Comparison of ENCODE assay signal across 8 cellular contexts in the genomic region with DNA sequence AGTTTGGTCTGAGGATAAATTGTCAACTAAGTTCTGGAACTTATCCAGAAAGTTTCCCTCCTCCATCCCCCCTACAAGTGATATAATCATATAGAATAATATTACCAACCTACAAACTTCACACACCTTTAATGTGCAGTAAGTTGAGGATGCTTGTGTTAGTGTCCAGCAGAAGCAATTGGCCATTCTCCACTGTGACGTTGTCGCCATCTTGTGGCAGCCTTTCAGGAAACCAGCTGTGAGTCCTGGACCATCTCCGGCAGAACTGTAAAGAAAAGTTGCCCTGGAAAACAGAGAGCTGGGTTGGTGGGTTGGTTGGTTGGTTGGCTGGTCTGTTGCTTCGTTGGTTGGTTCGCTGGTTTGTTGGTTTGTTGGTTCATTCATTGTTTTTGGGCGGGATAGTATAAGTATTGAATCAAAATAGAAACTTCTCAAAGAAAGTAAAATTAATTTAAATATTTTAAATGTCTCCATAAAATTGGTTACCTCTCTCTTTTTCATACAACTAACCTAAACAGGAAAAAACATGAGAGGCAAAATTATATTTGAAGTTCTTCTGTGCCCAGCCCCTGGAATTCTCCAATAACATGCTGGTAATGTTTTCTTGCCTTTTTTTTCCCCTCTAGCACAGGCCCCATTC.
DNase-seq lines count a peak whose midpoint lies in the region; ATAC-seq and TF ChIP-seq lines count a peak whose summit lies in the region.

No MANE protein-coding gene starts in this region.

- intact Hi-C loops in PC-9 (cut with micrococcal nuclease; ENCODE audit: unreplicated experiment), result loop anchor here (1.0 kb wide), 2 partner anchors 105 to 1144 kb away; no protein-coding TSS in a partner anchor
- intact Hi-C loops in mammary epithelial cell (cut with micrococcal nuclease), result loop anchor here (1.0 to 5.0 kb wide), 4 partner anchors 62 to 1143 kb away; no protein-coding TSS in a partner anchor

- H3K4me3 ChIP-seq in PC-9 (no peak overlapping the region), mammary epithelial cell (replicated peaks in 1 of 3; ENCODE audit: insufficient read depth in 1 of 3, low read depth in 2 of 3, low read length in 3 of 3) (no peak overlapping the region)

- H2AFZ ChIP-seq in PC-9 (no peak overlapping the region), mammary epithelial cell (ENCODE audit: low read depth, low read length) (no peak overlapping the region)

- POLR2A ChIA-PET in PC-9 (lab: Charles Lee; ENCODE audit: unreplicated experiment), result no interaction called here

- BruUV-seq in PC-9 (replicated peaks; lab: Mats Ljungman, UMichigan) (no TSS peak), mammary epithelial cell (replicated peaks; lab: Mats Ljungman, UMichigan) (no TSS peak)

- no peak overlapping the region for H3K9ac ChIP-seq in mammary epithelial cell (ENCODE audit: insufficient read depth, low read length)

- peak; percentile 84 for ATAC-seq in GM21717 (IDR thresholded peaks at IDR 0.05; ENCODE audit: unreplicated experiment)

- H3K36me3 ChIP-seq in PC-9 (ENCODE audit: low read depth), result no peaks in the 10 kb centered on the region
- no peaks in the 10 kb centered on the region for H3K36me3 ChIP-seq in mammary epithelial cell (ENCODE audit: insufficient read depth, low read length)

- CTCF ChIA-PET in PC-9 (lab: Charles Lee) (interaction anchor here (0.5 to 0.6 kb wide), 2 partner anchors 41 to 1083 kb away, joined by 3 to 4 read pairs; no protein-coding TSS in a partner anchor), mammary epithelial cell (lab: Charles Lee; ENCODE audit: low non-redundant PET) (interaction anchor here (0.5 to 0.7 kb wide), 3 partner anchors 104 to 604 kb away, joined by 3 to 4 read pairs (median 3); no protein-coding TSS in a partner anchor)

- in situ Hi-C loops in mammary epithelial cell (cut with MboI; ENCODE audit: low sequenced_read_pairs in 2 of 2), result loop anchor here (10.0 to 25.0 kb wide), 3 partner anchors 105 to 405 kb away; no protein-coding TSS in a partner anchor

- H4K20me1 ChIP-seq in PC-9 (ENCODE audit: insufficient read depth), result no peaks in the 10 kb centered on the region
- H4K20me1 ChIP-seq in mammary epithelial cell (ENCODE audit: insufficient read depth, low read length), result no peaks in the 10 kb centered on the region

- H3K79me2 ChIP-seq in PC-9 (ENCODE audit: low read depth) (no peaks in the 10 kb centered on the region), mammary epithelial cell (ENCODE audit: insufficient read depth, low read length) (no peaks in the 10 kb centered on the region)

- no peak overlapping the region for H3K27ac ChIP-seq in PC-9
- H3K27ac ChIP-seq in mammary epithelial cell (ENCODE audit: insufficient read depth, low read depth, low read length), result no peak overlapping the region

- no peaks in the 10 kb centered on the region for H3K4me1 ChIP-seq in PC-9 (replicated peaks; ENCODE audit: insufficient read depth)
- no peaks in the 10 kb centered on the region for H3K4me1 ChIP-seq in mammary epithelial cell (ENCODE audit: insufficient read depth, low read length)

- H3K9me3 ChIP-seq in PC-9 (ENCODE audit: insufficient read depth, low read depth) (no peaks in the 10 kb centered on the region), mammary epithelial cell (replicated peaks; ENCODE audit: insufficient read depth, low read length) (no peaks in the 10 kb centered on the region)

- H3K27me3 ChIP-seq in PC-9 (ENCODE audit: insufficient read depth, low read depth) (no peaks in the 10 kb centered on the region), mammary epithelial cell (ENCODE audit: insufficient read depth, low read length) (no peaks in the 10 kb centered on the region)

- peak; percentile 37 for DNase-seq in activated CD4-positive, CD25-positive, alpha-beta regulatory T cell treated with anti-CD3 and anti-CD28 coated beads, Interleukin-2, amount 50 U/mL, for 72 hours
- no peak for DNase-seq in activated CD4-positive, CD25-positive, alpha-beta regulatory T cell (lab: John Stamatoyannopoulos, UW)
- DNase-seq in KG1 (lab: John Stamatoyannopoulos, UW) (peak; percentile 18), PC-9 (peak in 1 of 2 experiments; percentile 47), mammary epithelial cell (peak; percentile 55), kidney tubule cell (ENCODE audit: low spot score) (peak; percentile 76)
- DNase-seq in stimulated activated CD8-positive, alpha-beta memory T cell treated with anti-CD3 and anti-CD28 coated beads, Interleukin-2, amount 100 ng/mL, for 48 hours (ENCODE audit: low read depth in 2 of 2), result peak; percentile 11 to 13

- H3K4me2 ChIP-seq in PC-9 (no peak overlapping the region), mammary epithelial cell (ENCODE audit: insufficient read depth, low read depth, low read length) (no peak overlapping the region)

- TF ChIP-seq CTCF in PC-9 (conservative IDR thresholded peaks at IDR 0.05) (peak; percentile 80), mammary epithelial cell (conservative IDR thresholded peaks at IDR 0.05 in 1 of 2, IDR thresholded peaks at IDR 0.05 in 1 of 2; ENCODE audit: extremely low read depth in 1 of 2, insufficient read depth in 1 of 2, low read depth in 1 of 2, low read length in 2 of 2) (peak; percentile 87 to 94)

- 20% methylated on average over 6 of the region's 6 CpGs for WGBS in mammary epithelial cell (ENCODE audit: low coverage, missing lambda C conversion rate)

- no peaks in the 10 kb centered on the region for H3K9me2 ChIP-seq in PC-9 (ENCODE audit: insufficient read depth)

- H3F3A ChIP-seq in PC-9 (ENCODE audit: insufficient read depth, low read depth), result no peaks in the 10 kb centered on the region

- dilution Hi-C loops in mammary epithelial cell (cut with HindIII; ENCODE audit: low sequenced_read_pairs), result loop anchor here (5.0 kb wide), 1 partner anchor 52 kb away; no protein-coding TSS in a partner anchor

Comparison
In these comparisons a context has a peak if more than half of its experiments do, and no peak if none do; other contexts are left out.
1. DNase-seq: peak in activated CD4-positive, CD25-positive, alpha-beta regulatory T cell treated with anti-CD3 and anti-CD28 coated beads, Interleukin-2, amount 50 U/mL, for 72 hours (single experiment), KG1 (single experiment), mammary epithelial cell (single experiment), kidney tubule cell (single experiment) and stimulated activated CD8-positive, alpha-beta memory T cell treated with anti-CD3 and anti-CD28 coated beads, Interleukin-2, amount 100 ng/mL, for 48 hours (2 of 2); none in activated CD4-positive, CD25-positive, alpha-beta regulatory T cell (0 of 4).